1 cellular context compared by ENCODE assay signal in genomic region chr11:125063429-125064043, GRCh38.
TF ChIP-seq lines count a peak whose summit lies in the region.

No MANE protein-coding gene starts in this region.

TF ChIP-seq in HCT116, 20 proteins besides CTCF, POLR2A, EP300 and RAD21 (continued from another document):
- no peak for TF ChIP-seq ZFX (IDR thresholded peaks at IDR 0.05)
- TF ChIP-seq JUND (IDR thresholded peaks at IDR 0.05): no peak
- no peak for TF ChIP-seq YY1 (IDR thresholded peaks at IDR 0.05; ENCODE audit: extremely low read depth, insufficient replicate concordance, low read depth, low read length)
- no peak for TF ChIP-seq ELF1 (IDR thresholded peaks at IDR 0.05; ENCODE audit: borderline replicate concordance, low read depth)
- TF ChIP-seq POLR2AphosphoS5 (IDR thresholded peaks at IDR 0.05; ENCODE audit: low read depth, low read length): no peak
- no peak for TF ChIP-seq SP1 (IDR thresholded peaks at IDR 0.05; ENCODE audit: low read depth)
- TF ChIP-seq EZH2 (IDR thresholded peaks at IDR 0.05): no peak
- no peak for TF ChIP-seq REST (IDR thresholded peaks at IDR 0.05; ENCODE audit: low read depth)
